11 cellular contexts compared by ENCODE assay signal in genomic region chr5:40828690-40829661, GRCh38. TPM values are rescaled to one million over a fixed set of nuclear protein-coding genes. Genes with fewer than 3 reads are reported as not detected.
A peak's percentile ranks its signal among the peaks of the same experiment; 100 is the strongest.
DNase-seq lines count a peak whose midpoint lies in the region; ATAC-seq and TF ChIP-seq lines count a peak whose summit lies in the region.
"Had no signal": no experiment of that assay in that cellular context is flagged by ENCODE, and none has a peak within 500 bp of the region (broad histone marks: within the 10 kb centered on the region; RNA-seq: fewer than 3 reads in every experiment).

No MANE protein-coding gene starts in this region.

- TF ChIP-seq CTCF in progenitor cell of endocrine pancreas (IDR thresholded peaks at IDR 0.05; ENCODE audit: unreplicated experiment): no peak

- no peak for DNase-seq in activated T-cell treated with anti-CD3 and anti-CD28 coated beads, Interleukin-2, amount 50 U/mL, for 72 hours
- DNase-seq in activated T-cell treated with anti-CD3 and anti-CD28 coated beads, Interleukin-2, amount 50 U/mL, for 1 hour: no peak
- DNase-seq in Karpas-422 (peak; percentile 57), progenitor cell of endocrine pancreas (ENCODE audit: low spot score, unreplicated experiment) (no peak), NCI-H510A treated with DMSO at 0.1 percent for 48 hours (lab: John Stamatoyannopoulos, UW) (no peak)
- DNase-seq in activated naive CD8-positive, alpha-beta T cell treated with anti-CD3 and anti-CD28 coated beads for 36 hours: no peak
- DNase-seq in stimulated activated CD8-positive, alpha-beta memory T cell treated with anti-CD3 and anti-CD28 coated beads, Interleukin-4, amount 100 ng/mL, for 48 hours: no peak
- DNase-seq: activated effector memory CD4-positive, alpha-beta T cell treated with Interleukin-2 at 50 U/mL for 16 hours; NCI-H187 treated with DMSO at 0.1 percent for 48 hours; trophoblast cell had no signal

- H3K4me3 Mint-ChIP-seq in activated T-cell treated with anti-CD3 and anti-CD28 coated beads, Interleukin-2, amount 50 U/mL, for 72 hours: peak overlapping the region in 1 of 2 donors; percentile 4
- peak overlapping the region; percentile 44 for H3K4me3 Mint-ChIP-seq in activated naive CD8-positive, alpha-beta T cell treated with anti-CD3 and anti-CD28 coated beads for 36 hours
- no peak overlapping the region for H3K4me3 Mint-ChIP-seq in progenitor cell of endocrine pancreas (ENCODE audit: low read depth)

- H3K4me1 ChIP-seq in Karpas-422 (ENCODE audit: low read length): peaks cover 24% of the 10 kb centered on the region

- ATAC-seq in activated T-cell treated with anti-CD3 and anti-CD28 coated beads, Interleukin-2, amount 50 U/mL, for 72 hours (replicated peaks in 1 of 2): no peak
- no peak for ATAC-seq in GM19035 (IDR thresholded peaks at IDR 0.05; ENCODE audit: unreplicated experiment)

- no peaks in the 10 kb centered on the region for H3K27me3 ChIP-seq in Karpas-422 (ENCODE audit: low read length)

- H3K4me2 ChIP-seq in Karpas-422 (ENCODE audit: low read depth, low read length, poor library complexity, severe bottlenecking): no peak overlapping the region

- peak overlapping the region; percentile 58 for H3K27ac Mint-ChIP-seq in activated T-cell treated with anti-CD3 and anti-CD28 coated beads, Interleukin-2, amount 50 U/mL, for 72 hours
- peak overlapping the region; percentile 100 for H3K27ac Mint-ChIP-seq in activated naive CD8-positive, alpha-beta T cell treated with anti-CD3 and anti-CD28 coated beads for 36 hours
- peak overlapping the region; percentile 33 for H3K27ac Mint-ChIP-seq in progenitor cell of endocrine pancreas

- no peaks in the 10 kb centered on the region for H3K9me3 Mint-ChIP-seq in activated T-cell treated with anti-CD3 and anti-CD28 coated beads, Interleukin-2, amount 50 U/mL, for 72 hours
- H3K9me3 Mint-ChIP-seq in activated naive CD8-positive, alpha-beta T cell treated with anti-CD3 and anti-CD28 coated beads for 36 hours: no peaks in the 10 kb centered on the region
- H3K9me3 Mint-ChIP-seq in progenitor cell of endocrine pancreas (ENCODE audit: low read depth): no peaks in the 10 kb centered on the region

- no peak overlapping the region for H3K4me3 ChIP-seq in Karpas-422 (ENCODE audit: low read length)

- H3K9me2 ChIP-seq in Karpas-422 (replicated peaks; ENCODE audit: insufficient read depth, low read length): no peaks in the 10 kb centered on the region

- H4K20me1 ChIP-seq in Karpas-422 (ENCODE audit: insufficient read depth, low read depth, low read length): peaks cover 58% of the 10 kb centered on the region

- no peaks in the 10 kb centered on the region for H3K9me3 ChIP-seq in Karpas-422 (ENCODE audit: low read length)

- peaks cover 26% of the 10 kb centered on the region for H3K79me2 ChIP-seq in Karpas-422 (ENCODE audit: low read length)

- H3K9ac ChIP-seq in Karpas-422 (ENCODE audit: low read length): no peak overlapping the region

- H3K27ac ChIP-seq in Karpas-422 (ENCODE audit: low read length): no peak overlapping the region

- peaks cover 59% of the 10 kb centered on the region for H3K4me1 Mint-ChIP-seq in activated T-cell treated with anti-CD3 and anti-CD28 coated beads, Interleukin-2, amount 50 U/mL, for 72 hours (ENCODE audit: low read depth)
- peaks cover 60% of the 10 kb centered on the region for H3K4me1 Mint-ChIP-seq in activated naive CD8-positive, alpha-beta T cell treated with anti-CD3 and anti-CD28 coated beads for 36 hours
- H3K4me1 Mint-ChIP-seq in progenitor cell of endocrine pancreas (ENCODE audit: low read depth): peaks cover 25% of the 10 kb centered on the region

- H2AFZ ChIP-seq in Karpas-422 (ENCODE audit: low read length): no peak overlapping the region

- peaks cover 73% of the 10 kb centered on the region for H3K36me3 ChIP-seq in Karpas-422 (ENCODE audit: insufficient read depth, low read length)

- no peaks in the 10 kb centered on the region for H3K27me3 Mint-ChIP-seq in activated T-cell treated with anti-CD3 and anti-CD28 coated beads, Interleukin-2, amount 50 U/mL, for 72 hours (ENCODE audit: low read depth)
- H3K27me3 Mint-ChIP-seq in activated naive CD8-positive, alpha-beta T cell treated with anti-CD3 and anti-CD28 coated beads for 36 hours: peaks cover 4% of the 10 kb centered on the region
- H3K27me3 Mint-ChIP-seq in progenitor cell of endocrine pancreas: no peaks in the 10 kb centered on the region

- peaks cover 35 to 55% of the 10 kb centered on the region in 2 donors for H3K36me3 Mint-ChIP-seq in activated T-cell treated with anti-CD3 and anti-CD28 coated beads, Interleukin-2, amount 50 U/mL, for 72 hours (ENCODE audit: insufficient read depth in 2 of 2)
- H3K36me3 Mint-ChIP-seq in activated naive CD8-positive, alpha-beta T cell treated with anti-CD3 and anti-CD28 coated beads for 36 hours: peaks cover 73% of the 10 kb centered on the region
- H3K36me3 Mint-ChIP-seq in progenitor cell of endocrine pancreas (ENCODE audit: insufficient read depth): peaks cover 58% of the 10 kb centered on the region

RNA-seq across cellular contexts. Expression of gene RPL37, which starts 6.0 kb away (rescaled TPM):
- 1,000 to 10,000 TPM; 2,016 to 2,043 TPM for total RNA-seq in activated T-cell treated with anti-CD3 and anti-CD28 coated beads, Interleukin-2, amount 50 U/mL, for 72 hours
- total RNA-seq in Karpas-422 (2014; rRNA removed; shearing (Covaris generic); ENCODE audit: low replicate concordance): 3,939 and 6,611 TPM in 2 replicates
- 1,000 to 10,000 TPM; 1,702 to 1,706 TPM for total RNA-seq in activated naive CD8-positive, alpha-beta T cell treated with anti-CD3 and anti-CD28 coated beads for 36 hours
- 1,476 and 1,494 TPM in 2 replicates for total RNA-seq in progenitor cell of endocrine pancreas

RNA-seq across cellular contexts. Expression of gene CARD6, which starts 12.2 kb away (rescaled TPM):
- total RNA-seq in activated T-cell treated with anti-CD3 and anti-CD28 coated beads, Interleukin-2, amount 50 U/mL, for 72 hours: 1 to 10 TPM in 1 of 2 donors, under 1 TPM in 1; 0.76 to 1.2 TPM
- 0.43 and 1.0 TPM in 2 replicates for total RNA-seq in Karpas-422 (2014; rRNA removed; shearing (Covaris generic); ENCODE audit: low replicate concordance)
- 1 to 10 TPM; 1.9 to 2.3 TPM for total RNA-seq in activated naive CD8-positive, alpha-beta T cell treated with anti-CD3 and anti-CD28 coated beads for 36 hours
- total RNA-seq in progenitor cell of endocrine pancreas: 0.74 and 1.1 TPM in 2 replicates

RNA-seq across cellular contexts. Expression of gene PRKAA1, which starts 30.8 kb away (rescaled TPM):
- total RNA-seq in activated T-cell treated with anti-CD3 and anti-CD28 coated beads, Interleukin-2, amount 50 U/mL, for 72 hours: 10 to 100 TPM; 62.7 to 69.1 TPM
- 53.0 and 62.2 TPM in 2 replicates for total RNA-seq in Karpas-422 (2014; rRNA removed; shearing (Covaris generic); ENCODE audit: low replicate concordance)
- total RNA-seq in activated naive CD8-positive, alpha-beta T cell treated with anti-CD3 and anti-CD28 coated beads for 36 hours: 10 to 100 TPM; 55.6 to 59.3 TPM
- 75.1 and 79.5 TPM in 2 replicates for total RNA-seq in progenitor cell of endocrine pancreas

Comparison
In these comparisons a context has a peak if more than half of its experiments do, and no peak if none do; other contexts are left out.
1. H3K27ac Mint-ChIP-seq: peak in every context shown above with its lines; median percentile 100 in activated naive CD8-positive, alpha-beta T cell treated with anti-CD3 and anti-CD28 coated beads for 36 hours; 58 in activated T-cell treated with anti-CD3 and anti-CD28 coated beads, Interleukin-2, amount 50 U/mL, for 72 hours; 33 in progenitor cell of endocrine pancreas.